Comparison of ENCODE assay signal across 16 cellular contexts in the genomic region with DNA sequence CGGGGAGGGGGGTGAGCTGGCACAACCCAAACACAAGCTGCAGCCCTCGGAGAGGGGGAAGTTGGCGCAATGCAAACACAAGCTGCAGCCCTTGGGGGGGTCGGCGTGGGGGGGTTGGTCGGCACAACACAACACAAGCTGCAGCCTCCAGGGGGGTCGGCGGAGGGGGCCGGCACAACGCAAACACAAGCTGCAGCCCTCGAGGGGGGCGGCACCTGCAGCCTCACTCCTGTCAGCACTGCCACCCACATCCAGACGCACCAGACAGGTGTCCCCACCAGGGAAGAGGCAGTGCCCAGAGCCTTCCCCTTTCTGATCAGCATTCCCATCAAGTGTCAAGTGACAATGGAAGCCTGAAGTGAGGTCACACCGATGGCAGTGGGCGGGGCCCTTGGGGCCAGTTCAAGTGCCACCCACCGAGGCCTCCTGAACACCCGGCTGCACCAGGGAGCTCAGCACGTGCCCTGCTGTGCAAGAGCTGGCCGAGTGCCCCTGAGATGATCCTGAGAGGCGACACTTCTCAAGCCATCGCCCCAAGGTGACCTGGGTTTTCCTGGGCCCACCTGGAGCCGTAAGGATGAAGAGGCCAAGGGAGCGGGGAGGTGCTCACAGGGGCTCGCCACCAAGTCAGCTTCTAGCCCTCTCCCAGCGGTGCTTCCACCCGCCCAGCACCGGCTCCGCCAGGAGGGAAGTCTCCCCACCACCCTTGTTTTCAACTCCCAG. TPM values are rescaled to one million over a fixed set of nuclear protein-coding genes. Genes with fewer than 3 reads are reported as not detected.
DNase-seq lines count a peak whose midpoint lies in the region; ATAC-seq, FAIRE-seq and TF ChIP-seq lines count a peak whose summit lies in the region.
"Had no signal": no experiment of that assay in that cellular context is flagged by ENCODE, and none has a peak within 500 bp of the region (broad histone marks: within the 10 kb centered on the region; RNA-seq: fewer than 3 reads in every experiment).

No MANE protein-coding gene starts in this region.

- H3K9ac ChIP-seq in HepG2 (ENCODE audit: insufficient read depth, low read depth, low read length), result no peak overlapping the region

- H3K27me3 ChIP-seq in HepG2 (ENCODE audit: control insufficient read depth in 1 of 2, insufficient read depth in 2 of 2, low read length in 2 of 2), result no peaks in the 10 kb centered on the region
- no peaks in the 10 kb centered on the region for H3K27me3 ChIP-seq in right lobe of liver
- no peaks in the 10 kb centered on the region for H3K27me3 ChIP-seq in effector memory CD4-positive, alpha-beta T cell (replicated peaks; ENCODE audit: control insufficient read depth, insufficient read depth, low read length, poor library complexity, severe bottlenecking)
- H3K27me3 ChIP-seq: spleen had no signal

- ATAC-seq in HepG2, result peak; percentile 75
- no peak for ATAC-seq in right lobe of liver
- no peak for ATAC-seq in GM21529 (IDR thresholded peaks at IDR 0.05; ENCODE audit: unreplicated experiment)

- WGBS in HepG2 (ENCODE audit: low lambda C conversion rate), result 54% methylated on average over 16 of the region's 28 CpGs
- 65% methylated on average over 11 of the region's 28 CpGs for WGBS in right lobe of liver (ENCODE audit: insufficient coverage, low coverage, low lambda C conversion rate, missing lambda C conversion rate)

- H3K79me2 ChIP-seq in HepG2 (ENCODE audit: insufficient read depth, low read length), result no peaks in the 10 kb centered on the region

- H3K36me3 ChIP-seq in HepG2 (replicated peaks in 1 of 2; ENCODE audit: control insufficient read depth in 1 of 2, insufficient read depth in 2 of 2, low read length in 2 of 2) (peaks cover 41 to 58% of the 10 kb centered on the region in 2 experiments), right lobe of liver (peaks cover 0 to 20% (median 0%) of the 10 kb centered on the region in 4 donors)
- H3K36me3 ChIP-seq in effector memory CD4-positive, alpha-beta T cell (ENCODE audit: control insufficient read depth, insufficient read depth, low read length), result peaks cover 55% of the 10 kb centered on the region

- no peak for TF ChIP-seq POLR2A in HepG2 (IDR thresholded peaks at IDR 0.05; ENCODE audit: insufficient read depth in 1 of 2, low read depth in 2 of 2, low read length in 2 of 2)
- TF ChIP-seq POLR2A in right lobe of liver (IDR thresholded peaks at IDR 0.05), result no peak

- TF ChIP-seq EP300 in HepG2 (IDR thresholded peaks at IDR 0.05; ENCODE audit: low read depth in 2 of 2, low read length in 2 of 2) (no peak), HepG2 (CRISPR knock-in tag; IDR thresholded peaks at IDR 0.05; ENCODE audit: borderline replicate concordance) (no peak)

- CTCF ChIA-PET in HepG2 (lab: Yijun Ruan, JAX; ENCODE audit: low intra/inter-chr PET ratio, low total read pairs), result no interaction called here

- POLR2A ChIA-PET in HepG2 (lab: Yijun Ruan, JAX), result interaction anchor here (0.5 to 2.0 kb wide), 3 partner anchors 59 to 196 kb away, joined by 3 to 9 read pairs (median 4); partner anchors contain the start of gene KLHDC4

- DNase-seq in HepG2 (ENCODE audit: low spot score) (peak; percentile 65), right lobe of liver (no peak), NCI-H2171 (lab: John Stamatoyannopoulos, UW) (peak; percentile 28), NCI-H526 (lab: John Stamatoyannopoulos, UW) (no peak), T-helper 1 cell (no peak)
- DNase-seq in effector memory CD4-positive, alpha-beta T cell, result no peak
- DNase-seq: activated CD8-positive, alpha-beta memory T cell treated with anti-CD3 and anti-CD28 coated beads, Interleukin-2, amount 50 U/mL, for 4 hours; foreskin melanocyte; midbrain; NCI-H1105; PC-9; spleen had no signal

- no peak for TF ChIP-seq RAD21 in HepG2 (CRISPR knock-in tag; IDR thresholded peaks at IDR 0.05)

- no peak for FAIRE-seq in HepG2 (lab: Jason Lieb, UNC)
- FAIRE-seq: A204.1, HTR-8/SVneo had no signal

- intact Hi-C loops in HepG2 (cut with micrococcal nuclease; ENCODE audit: unreplicated experiment), result no loop called here
- intact Hi-C loops in right lobe of liver (cut with DNase I), result no loop called here

- BruUV-seq in HepG2 (replicated peaks; lab: Mats Ljungman, UMichigan), result no TSS peak

- in situ Hi-C loops in HepG2 (cut with HindIII; ENCODE audit: extremely low pct_ligation_motif_present, low pct_unique_long_range_greater_than_20kb), result no loop called here

- no peak overlapping the region for H3K4me2 ChIP-seq in HepG2 (ENCODE audit: low read depth, low read length)
- H3K4me2 ChIP-seq: PC-9 had no signal

- no peak overlapping the region for H3K27ac ChIP-seq in HepG2 (ENCODE audit: extremely low read length, insufficient read depth, low read length)
- H3K27ac ChIP-seq in right lobe of liver, result no peak overlapping the region
- H3K27ac ChIP-seq in cingulate gyrus (ENCODE audit: low read depth, low read length), result peak overlapping the region; percentile 60
- no peak overlapping the region for H3K27ac ChIP-seq in effector memory CD4-positive, alpha-beta T cell (ENCODE audit: insufficient read depth, low read length, poor library complexity, severe bottlenecking)
- H3K27ac ChIP-seq: PC-9, spleen had no signal

- no peak overlapping the region for H2AFZ ChIP-seq in HepG2 (ENCODE audit: low read length)
- H2AFZ ChIP-seq: PC-9 had no signal

- no peak for TF ChIP-seq CTCF in HepG2 (CRISPR knock-in tag; IDR thresholded peaks at IDR 0.05)
- TF ChIP-seq CTCF in right lobe of liver (IDR thresholded peaks at IDR 0.05), result no peak

- no peaks in the 10 kb centered on the region for H3K9me3 ChIP-seq in HepG2 (ENCODE audit: low read length)
- H3K9me3 ChIP-seq in right lobe of liver, result no peaks in the 10 kb centered on the region
- H3K9me3 ChIP-seq in effector memory CD4-positive, alpha-beta T cell (ENCODE audit: control insufficient read depth, low read length), result no peaks in the 10 kb centered on the region
- H3K9me3 ChIP-seq: spleen had no signal

- peaks cover 20% of the 10 kb centered on the region for H4K20me1 ChIP-seq in HepG2 (ENCODE audit: insufficient read depth, low read length)

- no peak overlapping the region for H3K4me3 ChIP-seq in HepG2 (replicated peaks in 1 of 3; ENCODE audit: insufficient read depth in 1 of 3, low read depth in 2 of 3, low read length in 3 of 3)
- no peak overlapping the region for H3K4me3 ChIP-seq in right lobe of liver
- H3K4me3 ChIP-seq in effector memory CD4-positive, alpha-beta T cell (ENCODE audit: insufficient read depth, low read depth, low read length, poor library complexity, severe bottlenecking), result no peak overlapping the region
- H3K4me3 ChIP-seq: PC-9, spleen had no signal

- peaks cover 20% of the 10 kb centered on the region for H3K4me1 ChIP-seq in HepG2 (ENCODE audit: insufficient read depth, low read length)
- no peaks in the 10 kb centered on the region for H3K4me1 ChIP-seq in right lobe of liver
- H3K4me1 ChIP-seq in effector memory CD4-positive, alpha-beta T cell (ENCODE audit: control insufficient read depth, insufficient read depth, low read length, poor library complexity, severe bottlenecking), result peaks cover 24% of the 10 kb centered on the region

TF ChIP-seq in HepG2, 621 proteins besides CTCF, POLR2A, EP300 and RAD21 (continues in another document):
- no peak for TF ChIP-seq NCOA5 (CRISPR knock-in tag; IDR thresholded peaks at IDR 0.05)
- TF ChIP-seq NCOR1 (IDR thresholded peaks at IDR 0.05; ENCODE audit: borderline replicate concordance, low read length), result 0 out of 2 replicates have a peak, but pooled peaks have one; percentile 10
- no peak for TF ChIP-seq RFX5 (IDR thresholded peaks at IDR 0.05; ENCODE audit: low read depth, low read length)
- TF ChIP-seq, protein P1, sequence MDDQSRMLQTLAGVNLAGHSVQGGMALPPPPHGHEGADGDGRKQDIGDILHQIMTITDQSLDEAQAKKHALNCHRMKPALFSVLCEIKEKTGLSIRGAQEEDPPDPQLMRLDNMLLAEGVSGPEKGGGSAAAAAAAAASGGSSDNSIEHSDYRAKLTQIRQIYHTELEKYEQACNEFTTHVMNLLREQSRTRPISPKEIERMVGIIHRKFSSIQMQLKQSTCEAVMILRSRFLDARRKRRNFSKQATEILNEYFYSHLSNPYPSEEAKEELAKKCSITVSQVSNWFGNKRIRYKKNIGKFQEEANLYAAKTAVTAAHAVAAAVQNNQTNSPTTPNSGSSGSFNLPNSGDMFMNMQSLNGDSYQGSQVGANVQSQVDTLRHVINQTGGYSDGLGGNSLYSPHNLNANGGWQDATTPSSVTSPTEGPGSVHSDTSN (CRISPR knock-in tag; IDR thresholded peaks at IDR 0.05; ENCODE audit: borderline replicate concordance), result no peak

RNA-seq across cellular contexts. Expression of gene KLHDC4, which starts 59.3 kb away (rescaled TPM):
- total RNA-seq in HepG2 (2016; rRNA removed; fragmentation: Illumina TruSeq; extraction: Trizol) (26.7 and 31.8 TPM in 2 replicates), right lobe of liver (10 to 100 TPM; 11.6 to 22.7 (median 14.4) TPM)
- total RNA-seq in HepG2 (2016; cell fraction: cytosol; rRNA removed; fragmentation: Illumina TruSeq; extraction: Trizol; ENCODE audit: low read depth), result 19.6 and 21.0 TPM in 2 replicates
- 27.2 and 34.0 TPM in 2 replicates for total RNA-seq in HepG2 (2016; cell fraction: insoluble cytoplasmic fraction; rRNA removed; fragmentation: Illumina TruSeq; extraction: Trizol)
- total RNA-seq in HepG2 (2016; cell fraction: membrane; rRNA removed; fragmentation: Illumina TruSeq; extraction: Trizol), result 12.7 and 13.0 TPM in 2 replicates
- 35.2 and 38.5 TPM in 2 replicates for total RNA-seq in HepG2 (2016; cell fraction: nucleus; rRNA removed; fragmentation: Illumina TruSeq; extraction: Trizol)
- polyA plus RNA-seq in HepG2 (2011; rRNA removed), result 18.7 and 22.7 TPM in 2 replicates
- polyA plus RNA-seq in HepG2 (2011; cell fraction: cytosol; rRNA removed), result 8.9 and 14.1 TPM in 2 replicates
- 122 TPM in 2 replicates for polyA plus RNA-seq in HepG2 (2011; cell fraction: nucleus; rRNA removed)
- polyA plus RNA-seq in HepG2 (2012), result 24.2 and 33.3 TPM in 2 replicates
- 3.6 TPM in 2 replicates for polyA plus RNA-seq in HepG2 (2016; cell fraction: cytosol; fragmentation: Illumina TruSeq; extraction: Trizol; ENCODE audit: low read depth)
- 25.4 and 27.5 TPM in 2 replicates for polyA plus RNA-seq in HepG2 (2016; cell fraction: insoluble cytoplasmic fraction; fragmentation: Illumina TruSeq; extraction: Trizol; ENCODE audit: low read depth)
- 6.5 and 8.9 TPM in 2 replicates for polyA plus RNA-seq in HepG2 (2016; cell fraction: membrane; fragmentation: Illumina TruSeq; extraction: Trizol; ENCODE audit: low read depth)
- polyA plus RNA-seq in HepG2 (2016; cell fraction: nucleus; fragmentation: Illumina TruSeq; extraction: Trizol; ENCODE audit: insufficient read depth, low read depth), result 82.6 and 96.2 TPM in 2 replicates
- 24.4 and 42.1 TPM in 2 replicates for polyA minus RNA-seq in HepG2 (2011; rRNA and poly(A)+ RNA removed; ENCODE audit: low replicate concordance)
- polyA minus RNA-seq in HepG2 (2011; cell fraction: cytosol; rRNA and poly(A)+ RNA removed), result 8.9 and 11.7 TPM in 2 replicates
- 42.6 and 46.6 TPM in 2 replicates for polyA minus RNA-seq in HepG2 (2011; cell fraction: nucleus; rRNA and poly(A)+ RNA removed)

Comparison
In these comparisons a context has a peak if more than half of its experiments do, and no peak if none do; other contexts are left out.
1. DNase-seq: peak in HepG2 (single experiment) and NCI-H2171 (single experiment); none in right lobe of liver (0 of 3), NCI-H526 (0 of 2), T-helper 1 cell (0 of 5) and effector memory CD4-positive, alpha-beta T cell (0 of 3).